In the genomic region with DNA sequence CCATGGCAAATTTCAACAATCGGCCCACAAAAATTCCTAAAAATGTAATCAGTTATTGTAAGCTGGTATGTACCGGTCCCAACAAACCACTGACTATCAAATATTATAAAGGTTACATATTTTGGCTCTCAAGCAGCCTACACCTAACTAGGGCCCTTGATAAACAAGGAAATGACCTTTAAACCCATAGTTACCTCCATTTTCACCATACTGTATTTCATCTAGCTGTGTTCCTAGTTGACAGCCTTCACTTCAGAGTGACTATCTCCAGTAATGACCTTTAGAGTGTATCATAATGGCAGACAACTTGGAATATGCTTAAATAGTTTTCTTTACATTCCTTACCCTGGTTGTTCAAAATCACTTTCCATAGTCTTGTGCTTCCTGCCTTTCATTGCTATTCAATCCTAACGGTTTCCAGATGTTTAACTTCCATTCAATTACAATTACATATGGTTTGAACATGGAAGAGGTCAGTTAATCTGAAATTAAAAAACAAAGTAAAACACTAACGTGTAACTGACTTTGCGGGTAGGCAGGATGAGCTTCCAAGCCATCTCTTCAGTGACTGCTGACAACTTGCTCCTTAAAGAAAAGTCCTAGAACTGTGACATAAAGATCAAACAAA, we compare ENCODE assay signal across 18 cellular contexts.
"Had no signal": no experiment of that assay in that cellular context is flagged by ENCODE, and none has a peak within 500 bp of the region (broad histone marks: within the 10 kb centered on the region; RNA-seq: fewer than 3 reads in every experiment).

No MANE protein-coding gene starts in this region.

- H3K36me3 ChIP-seq: ovary, upper lobe of left lung had no signal

- H3K27ac ChIP-seq: body of pancreas, ovary, upper lobe of left lung, VCaP had no signal

- DNase-seq: activated CD4-positive, alpha-beta T cell treated with anti-CD3 and anti-CD28 coated beads for 36 hours; activated CD8-positive, alpha-beta memory T cell treated with anti-CD3 and anti-CD28 coated beads, Interleukin-2, amount 50 U/mL, for 4 hours; activated CD8-positive, alpha-beta T cell treated with anti-CD3 and anti-CD28 coated beads for 36 hours; activated naive CD4-positive, alpha-beta T cell treated with anti-CD3 and anti-CD28 coated beads, Interleukin-2, amount 50 U/mL, for 16 hours; body of pancreas; central memory CD4-positive, alpha-beta T cell; effector memory CD4-positive, alpha-beta T cell; glutamatergic neuron; mammary epithelial cell; ovary; stimulated activated CD4-positive, alpha-beta T cell treated with anti-CD3 and anti-CD28 coated beads, Interleukin-4, amount 100 ng/mL, for 1 hour; stimulated activated CD8-positive, alpha-beta memory T cell treated with anti-CD3 and anti-CD28 coated beads, Interleukin-4, amount 100 ng/mL, for 48 hours; stimulated activated naive CD8-positive, alpha-beta T cell treated with anti-CD3 and anti-CD28 coated beads, Interleukin-15, Interleukin-2, amounts not matched to agents 100 U/mL and 50 U/mL, for 24 hours; T-cell; T1000; upper lobe of left lung had no signal

- H3K27me3 ChIP-seq: body of pancreas, ovary, upper lobe of left lung had no signal

- H3K4me3 ChIP-seq: body of pancreas, ovary, upper lobe of left lung had no signal

- ATAC-seq: activated CD4-positive, alpha-beta T cell treated with anti-CD3 and anti-CD28 coated beads for 36 hours; activated CD8-positive, alpha-beta T cell treated with anti-CD3 and anti-CD28 coated beads for 36 hours; activated T-helper 17 cell treated with anti-CD3 and anti-CD28 coated beads, Interleukin-2, amount 50 U/mL, for 72 hours; body of pancreas; stimulated activated naive CD8-positive, alpha-beta T cell treated with anti-CD3 and anti-CD28 coated beads, Interleukin-15, Interleukin-2, amounts not matched to agents 100 U/mL and 50 U/mL, for 24 hours; T-cell had no signal

- H3K9me3 ChIP-seq: body of pancreas, ovary, upper lobe of left lung had no signal

- H3K4me1 ChIP-seq: body of pancreas, upper lobe of left lung had no signal
